8 cellular contexts compared by ENCODE assay signal in the genomic region with DNA sequence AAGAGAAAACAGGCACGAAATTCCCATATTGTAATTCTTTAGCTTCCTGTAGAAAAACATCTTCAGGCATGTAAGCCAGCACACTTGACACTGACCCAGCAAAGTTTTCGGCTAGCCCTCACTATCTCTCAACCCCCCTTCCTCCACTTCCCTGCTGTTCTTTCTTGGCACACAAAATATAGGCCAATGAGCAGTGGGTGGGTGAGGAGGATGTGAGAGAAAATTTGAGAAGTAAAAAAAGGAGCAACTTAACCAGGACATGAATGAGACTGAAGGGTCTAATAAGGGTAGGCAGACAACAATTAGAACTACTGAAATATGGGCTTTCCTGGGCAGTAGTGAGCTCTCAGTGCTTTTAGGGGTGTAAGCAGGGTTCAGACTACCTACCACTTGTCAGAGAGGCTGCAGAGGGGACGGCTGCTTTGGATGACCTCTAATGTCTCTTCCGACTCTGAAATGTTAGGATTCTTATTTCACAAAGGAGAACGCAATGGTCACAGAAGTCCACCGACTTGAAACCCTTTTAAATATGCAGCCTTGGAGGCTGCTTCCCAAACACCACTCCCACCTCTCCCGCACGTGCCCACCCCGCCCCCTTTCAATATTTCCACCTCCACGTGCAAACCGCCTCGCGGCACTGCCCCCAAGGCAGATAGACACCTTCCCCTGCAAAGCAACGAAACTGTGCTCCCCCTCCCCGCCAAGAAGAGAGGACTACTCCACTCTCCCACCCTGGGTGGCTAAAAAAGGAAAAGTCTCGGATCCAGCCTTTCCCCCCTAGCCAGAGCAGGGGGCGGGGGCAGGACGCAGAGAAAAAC. TPM values are rescaled to one million over a fixed set of nuclear protein-coding genes. Genes with fewer than 3 reads are reported as not detected.
DNase-seq lines count a peak whose midpoint lies in the region; ATAC-seq and TF ChIP-seq lines count a peak whose summit lies in the region.

No MANE protein-coding gene starts in this region.

- no peak overlapping the region for H2BK120ac ChIP-seq in neuronal stem cell (ENCODE audit: low read depth, low read length)

- H3K4me1 ChIP-seq in neuronal stem cell (ENCODE audit: control insufficient read depth in 2 of 2, insufficient read depth in 1 of 2, low read depth in 1 of 2, low read length in 2 of 2), result peaks cover 6 to 13% of the 10 kb centered on the region in 2 donors

- H3K4me2 ChIP-seq in neuronal stem cell (ENCODE audit: insufficient read depth, low read length, poor library complexity, severe bottlenecking), result peak overlapping the region; percentile 82

- H3K27me3 ChIP-seq in neuronal stem cell (ENCODE audit: control insufficient read depth in 3 of 3, insufficient read depth in 3 of 3, low read depth in 1 of 3, low read length in 3 of 3), result no peaks in the 10 kb centered on the region

- no peaks in the 10 kb centered on the region for H3K9me3 ChIP-seq in neuronal stem cell (replicated peaks in 1 of 2; ENCODE audit: control insufficient read depth in 2 of 2, insufficient read depth in 1 of 2, low read depth in 1 of 2, low read length in 2 of 2)

- no peak for ATAC-seq in HG03108 (IDR thresholded peaks at IDR 0.05; ENCODE audit: unreplicated experiment)

- H3K9ac ChIP-seq in neuronal stem cell (ENCODE audit: low read depth, low read length, poor library complexity), result peak overlapping the region; percentile 80

- H3K27ac ChIP-seq in C4-2B, result peak overlapping the region; percentile 87
- peak overlapping the region; percentile 82 for H3K27ac ChIP-seq in neuronal stem cell (replicated peaks; ENCODE audit: low read length)

- H3K4me3 ChIP-seq in WI38 (ENCODE audit: low read depth, low read length) (peak overlapping the region; percentile 89), fibroblast of mammary gland (ENCODE audit: control insufficient read depth, low read depth, low read length) (peak overlapping the region; percentile 74), neuronal stem cell (ENCODE audit: low read length in 2 of 2) (peak overlapping the region; percentile 73 to 89)

- peaks cover 7 to 69% of the 10 kb centered on the region in 2 donors for H3K36me3 ChIP-seq in neuronal stem cell (replicated peaks in 1 of 2; ENCODE audit: control insufficient read depth in 2 of 2, insufficient read depth in 2 of 2, low read length in 2 of 2)

- H2BK15ac ChIP-seq in neuronal stem cell (ENCODE audit: low read length), result no peak overlapping the region

- no peak overlapping the region for H3K14ac ChIP-seq in neuronal stem cell (ENCODE audit: low read length)

- peak; percentile 29 for DNase-seq in HK-2 (ENCODE audit: unreplicated experiment)
- DNase-seq in fibroblast of mammary gland (ENCODE audit: low read depth), result no peak
- no peak for DNase-seq in neuronal stem cell (ENCODE audit: low spot score)
- no peak for DNase-seq in dedifferentiated amniotic fluid mesenchymal stem cell (ENCODE audit: extremely low spot score)
- no peak for DNase-seq in amniotic stem cell (lab: John Stamatoyannopoulos, UW)

- H3K18ac ChIP-seq in neuronal stem cell (ENCODE audit: low read length), result peak overlapping the region; percentile 98

- H2AK5ac ChIP-seq in neuronal stem cell (ENCODE audit: low read depth, low read length), result peak overlapping the region; percentile 10

- H4K91ac ChIP-seq in neuronal stem cell (ENCODE audit: low read depth, low read length, poor library complexity), result no peak overlapping the region

- H2BK5ac ChIP-seq in neuronal stem cell (ENCODE audit: low read length), result peak overlapping the region; percentile 94

- TF ChIP-seq CTCF in C4-2B (conservative IDR thresholded peaks at IDR 0.05) (no peak), WI38 (IDR thresholded peaks at IDR 0.05; ENCODE audit: low read depth, low read length) (no peak), fibroblast of mammary gland (conservative IDR thresholded peaks at IDR 0.05; ENCODE audit: control insufficient read depth, insufficient read depth, low read depth, low read length) (no peak)

- no peak overlapping the region for H4K8ac ChIP-seq in neuronal stem cell (ENCODE audit: low read depth, low read length)

- H3K23ac ChIP-seq in neuronal stem cell (ENCODE audit: low read depth, low read length, poor library complexity), result no peak overlapping the region

- H2BK12ac ChIP-seq in neuronal stem cell (ENCODE audit: low read length), result no peak overlapping the region

- peak overlapping the region; percentile 95 for H2AFZ ChIP-seq in neuronal stem cell (ENCODE audit: low read length)

- peaks cover 13% of the 10 kb centered on the region for H3K79me1 ChIP-seq in neuronal stem cell (ENCODE audit: low read depth, low read length)

- H3K4ac ChIP-seq in neuronal stem cell (ENCODE audit: low read length), result no peak overlapping the region

- no CpG with 5 or more reads among the region's 18 CpGs for WGBS in neuronal stem cell (ENCODE audit: extremely low coverage in 2 of 2, insufficient read length in 2 of 2, insufficient replicate concordance in 1 of 2), 2 donors

RNA-seq across cellular contexts. Expression of gene MBTD1, which starts 0.9 kb away (rescaled TPM):
- 25.2 TPM for polyA plus RNA-seq in neuronal stem cell (2013, experiment 1 of 2)
- 26.0 TPM for polyA plus RNA-seq in neuronal stem cell (2013, experiment 2 of 2)

RNA-seq across cellular contexts. Expression of gene UTP18, which starts 1.4 kb away (rescaled TPM):
- 52.0 TPM for polyA plus RNA-seq in neuronal stem cell (2013, experiment 1 of 2)
- 52.2 TPM for polyA plus RNA-seq in neuronal stem cell (2013, experiment 2 of 2)
